Comparison of ENCODE assay signal across 11 cellular contexts in the genomic region with DNA sequence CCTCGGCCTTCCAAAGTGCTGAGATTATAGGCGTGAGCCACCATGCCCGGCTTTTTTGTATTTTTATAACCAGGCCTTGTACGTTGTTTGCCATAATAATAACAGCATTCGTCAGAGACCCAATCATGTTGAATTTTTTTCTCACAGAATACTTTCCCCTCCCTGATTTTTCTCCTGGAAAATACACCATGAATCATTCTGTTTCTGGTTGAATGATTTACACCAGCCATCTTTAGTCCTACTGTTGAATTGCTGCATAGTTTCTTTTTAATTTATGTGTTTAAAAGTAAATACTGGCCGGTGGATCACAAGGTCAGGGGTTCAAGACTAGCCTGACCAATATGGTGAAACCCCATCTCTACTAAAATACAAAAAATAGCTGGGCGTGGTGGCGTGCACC. TPM values are rescaled to one million over a fixed set of nuclear protein-coding genes. Genes with fewer than 3 reads are reported as not detected.
DNase-seq lines count a peak whose midpoint lies in the region; ATAC-seq and TF ChIP-seq lines count a peak whose summit lies in the region.
"Had no signal": no experiment of that assay in that cellular context is flagged by ENCODE, and none has a peak within 500 bp of the region (broad histone marks: within the 10 kb centered on the region; RNA-seq: fewer than 3 reads in every experiment).

No MANE protein-coding gene starts in this region.

- H3K4me3 ChIP-seq in dorsolateral prefrontal cortex: peak overlapping the region in 12 of 59 donors; percentile 25 to 92 (median 84)

- peaks cover 66% of the 10 kb centered on the region for H3K4me1 Mint-ChIP-seq in CD4-positive, alpha-beta T cell (ENCODE audit: low read depth)
- peaks cover 45% of the 10 kb centered on the region for H3K4me1 Mint-ChIP-seq in activated CD8-positive, alpha-beta T cell treated with anti-CD3 and anti-CD28 coated beads, Interleukin-2, amount 10 ng/mL, durations not matched to agents 7 days and 5 days (ENCODE audit: low read depth)
- H3K4me1 Mint-ChIP-seq in naive B cell: peaks cover 53 to 66% (median 65%) of the 10 kb centered on the region in 3 donors

- ATAC-seq in CD4-positive, alpha-beta T cell (ENCODE audit: poor library complexity): no peak
- no peak for ATAC-seq in activated CD8-positive, alpha-beta T cell treated with anti-CD3 and anti-CD28 coated beads, Interleukin-2, amount 10 ng/mL, durations not matched to agents 7 days and 5 days
- ATAC-seq in naive B cell (ENCODE audit: low read depth in 2 of 2) (no peak), GM21526 (IDR thresholded peaks at IDR 0.05; ENCODE audit: low FRiP score, unreplicated experiment) (no peak)

- peak overlapping the region; percentile 98 for H3K27ac Mint-ChIP-seq in CD4-positive, alpha-beta T cell
- H3K27ac Mint-ChIP-seq in activated CD8-positive, alpha-beta T cell treated with anti-CD3 and anti-CD28 coated beads, Interleukin-2, amount 10 ng/mL, durations not matched to agents 7 days and 5 days: no peak overlapping the region
- peak overlapping the region in 4 of 6 donors; percentile 87 to 97 (median 93) for H3K27ac Mint-ChIP-seq in naive B cell

- intact Hi-C loops in CD4-positive, alpha-beta T cell (cut with DNase I, micrococcal nuclease): loop anchor here in 1 of 2 experiments (5.0 kb wide), 2 partner anchors 180 to 825 kb away; a partner anchor contains a TSS
- intact Hi-C loops in dorsolateral prefrontal cortex (cut with DNase I): no loop called here

- in situ Hi-C loops in ACHN (cut with HindIII; ENCODE audit: low pct_ligation_motif_present, low pct_unique_long_range_greater_than_20kb, low sequenced_read_pairs): no loop called here

- peak overlapping the region; percentile 66 for H3K4me3 Mint-ChIP-seq in CD4-positive, alpha-beta T cell
- peak overlapping the region; percentile 32 for H3K4me3 Mint-ChIP-seq in activated CD8-positive, alpha-beta T cell treated with anti-CD3 and anti-CD28 coated beads, Interleukin-2, amount 10 ng/mL, durations not matched to agents 7 days and 5 days
- peak overlapping the region; percentile 37 to 94 (median 66) for H3K4me3 Mint-ChIP-seq in naive B cell

- CTCF ChIA-PET in CD4-positive, alpha-beta T cell (lab: Charles Lee): no interaction called here
- CTCF ChIA-PET in activated CD8-positive, alpha-beta T cell treated with anti-CD3 and anti-CD28 coated beads, Interleukin-2, amount 10 ng/mL, durations not matched to agents 7 days and 5 days (lab: Charles Lee): no interaction called here

- TF ChIP-seq CTCF in CD4-positive, alpha-beta T cell (IDR thresholded peaks at IDR 0.05): no peak
- no peak for TF ChIP-seq CTCF in dorsolateral prefrontal cortex (IDR thresholded peaks at IDR 0.05 in 54 of 56, conservative IDR thresholded peaks at IDR 0.05 in 2 of 56; ENCODE audit: low read depth in 1 of 56, partially characterized antibody in 56 of 56)

- H3K27ac ChIP-seq in CD4-positive, alpha-beta T cell (ENCODE audit: low read depth, low read length): no peak overlapping the region
- peak overlapping the region in 27 of 59 donors; percentile 4 to 100 (median 98) for H3K27ac ChIP-seq in dorsolateral prefrontal cortex

- no peaks in the 10 kb centered on the region for H3K9me3 Mint-ChIP-seq in CD4-positive, alpha-beta T cell
- H3K9me3 Mint-ChIP-seq in activated CD8-positive, alpha-beta T cell treated with anti-CD3 and anti-CD28 coated beads, Interleukin-2, amount 10 ng/mL, durations not matched to agents 7 days and 5 days (ENCODE audit: insufficient read depth): no peaks in the 10 kb centered on the region
- H3K9me3 Mint-ChIP-seq in naive B cell: no peaks in the 10 kb centered on the region

- H3K9me3 ChIP-seq in CD4-positive, alpha-beta T cell (ENCODE audit: control insufficient read depth, low read length): no peaks in the 10 kb centered on the region

- POLR2A ChIA-PET in CD4-positive, alpha-beta T cell (lab: Charles Lee): no interaction called here
- POLR2A ChIA-PET in activated CD8-positive, alpha-beta T cell treated with anti-CD3 and anti-CD28 coated beads, Interleukin-2, amount 10 ng/mL, durations not matched to agents 7 days and 5 days (lab: Charles Lee): no interaction called here

- DNase-seq in ACHN (peak; percentile 44), naive B cell (no peak), hepatic stellate cell (ENCODE audit: low spot score) (no peak), NCI-H187 treated with DMSO at 0.1 percent for 48 hours (lab: John Stamatoyannopoulos, UW) (no peak), dorsolateral prefrontal cortex (no peak)
- no peak for DNase-seq in CD4-positive, alpha-beta T cell
- no peak for DNase-seq in activated CD8-positive, alpha-beta T cell treated with anti-CD3 and anti-CD28 coated beads, Interleukin-2, amount 10 ng/mL, durations not matched to agents 7 days and 5 days
- DNase-seq: foreskin melanocyte, NCI-H1694, NCI-H526 had no signal

- H3K36me3 Mint-ChIP-seq in CD4-positive, alpha-beta T cell (ENCODE audit: low read depth): peaks cover 77% of the 10 kb centered on the region
- peaks cover 55% of the 10 kb centered on the region for H3K36me3 Mint-ChIP-seq in activated CD8-positive, alpha-beta T cell treated with anti-CD3 and anti-CD28 coated beads, Interleukin-2, amount 10 ng/mL, durations not matched to agents 7 days and 5 days (ENCODE audit: low read depth)
- peaks cover 8 to 18% of the 10 kb centered on the region in 2 donors for H3K36me3 Mint-ChIP-seq in naive B cell

- no peaks in the 10 kb centered on the region for H3K27me3 Mint-ChIP-seq in CD4-positive, alpha-beta T cell
- H3K27me3 Mint-ChIP-seq in activated CD8-positive, alpha-beta T cell treated with anti-CD3 and anti-CD28 coated beads, Interleukin-2, amount 10 ng/mL, durations not matched to agents 7 days and 5 days (ENCODE audit: low read depth): no peaks in the 10 kb centered on the region
- H3K27me3 Mint-ChIP-seq in naive B cell: no peaks in the 10 kb centered on the region

- H3K27me3 ChIP-seq in CD4-positive, alpha-beta T cell (ENCODE audit: control insufficient read depth, insufficient read depth, low read length): no peaks in the 10 kb centered on the region
- H3K27me3 ChIP-seq in dorsolateral prefrontal cortex: no peaks in the 10 kb centered on the region

RNA-seq across cellular contexts. Expression of a gene that starts 3.5 kb away (rescaled TPM):
- total RNA-seq in CD4-positive, alpha-beta T cell: 100 to 1,000 TPM; 125 to 133 TPM
- 10 to 100 TPM; 67.4 to 68.4 TPM for total RNA-seq in activated CD8-positive, alpha-beta T cell treated with anti-CD3 and anti-CD28 coated beads, Interleukin-2, amount 10 ng/mL, durations not matched to agents 7 days and 5 days
- 100 to 1,000 TPM; 155 to 240 (median 185) TPM for polyA plus RNA-seq in naive B cell (ENCODE audit: low read depth in 6 of 6)
- total RNA-seq in dorsolateral prefrontal cortex: 10 to 100 TPM; 40.2 to 72.9 (median 52.6) TPM

RNA-seq across cellular contexts. Expression of a gene that starts 11.5 kb away (rescaled TPM):
- total RNA-seq in CD4-positive, alpha-beta T cell: not detected
- total RNA-seq in activated CD8-positive, alpha-beta T cell treated with anti-CD3 and anti-CD28 coated beads, Interleukin-2, amount 10 ng/mL, durations not matched to agents 7 days and 5 days: not detected
- 1 to 10 TPM in 3 of 6 donors, under 1 TPM in 2, not detected in 1; 0.34 to 3.6 (median 1.3) TPM for polyA plus RNA-seq in naive B cell (ENCODE audit: low read depth in 6 of 6)
- 100 to 1,000 TPM in 7 of 120 experiments, 10 to 100 TPM in 113; 17.1 to 155 (median 53.8) TPM for total RNA-seq in dorsolateral prefrontal cortex

Comparison
In these comparisons a context has a peak if more than half of its experiments do, and no peak if none do; other contexts are left out.
1. RNA of a gene that starts 11.5 kb away (total RNA-seq): 17.1 to 155 TPM in dorsolateral prefrontal cortex; not detected in activated CD8-positive, alpha-beta T cell treated with anti-CD3 and anti-CD28 coated beads, Interleukin-2, amount 10 ng/mL, durations not matched to agents 7 days and 5 days and not detected in CD4-positive, alpha-beta T cell; every median in the first group is over 10 times any median in the second.
2. Peak in every context shown above with its lines, with median percentiles within 50 percentile points of each other: H3K4me3 Mint-ChIP-seq.